ENCODE assay signal across 22 cellular contexts in genomic region chr12:108196921-108197320, GRCh38.
A peak's percentile ranks its signal among the peaks of the same experiment; 100 is the strongest.
DNase-seq lines count a peak whose midpoint lies in the region; ATAC-seq, FAIRE-seq and TF ChIP-seq lines count a peak whose summit lies in the region.
"Had no signal": no experiment of that assay in that cellular context is flagged by ENCODE, and none has a peak within 500 bp of the region (broad histone marks: within the 10 kb centered on the region; RNA-seq: fewer than 3 reads in every experiment).

No MANE protein-coding gene starts in this region.

- 13% methylated on average over 2 of the region's 2 CpGs for WGBS in K562 (ENCODE audit: insufficient coverage, low coverage, missing lambda C conversion rate)

- no peak for TF ChIP-seq CTCF in K562 (IDR thresholded peaks at IDR 0.05 in 2 of 3, conservative IDR thresholded peaks at IDR 0.05 in 1 of 3; ENCODE audit: insufficient read depth in 2 of 3, low read depth in 1 of 3, low read length in 3 of 3)

- no peak for TF ChIP-seq POLR2A in K562 (conservative IDR thresholded peaks at IDR 0.05)

- no peak for TF ChIP-seq EP300 in K562 (IDR thresholded peaks at IDR 0.05; ENCODE audit: low read length)

- H2AFZ ChIP-seq in K562 (ENCODE audit: low read depth, low read length): no peak overlapping the region

- no peak overlapping the region for H3K4me3 ChIP-seq in K562
- H3K4me3 ChIP-seq: BLaER1 treated with 17β-estradiol and CSF1 and Interleukin-3, amounts not matched to agents 10 nM and 100 nM; GM12878 had no signal

- POLR2A ChIA-PET in K562 (lab: Yijun Ruan, JAX): no interaction called here

- H3K9me3 ChIP-seq in K562 (replicated peaks; ENCODE audit: control insufficient read depth, insufficient read depth, low read depth, low read length): no peaks in the 10 kb centered on the region
- H3K9me3 ChIP-seq: BLaER1 treated with 17β-estradiol and CSF1 and Interleukin-3, amounts not matched to agents 10 nM and 100 nM; Caco-2 had no signal

- in situ Hi-C loops in G401 (cut with HindIII; ENCODE audit: low sequenced_read_pairs) (loop anchor here (5.0 kb wide), 1 partner anchor 35 kb away; no protein-coding TSS in a partner anchor), K562 (cut with MboI) (loop anchor here (5.0 kb wide), 1 partner anchor 100 kb away; no protein-coding TSS in a partner anchor)

- no peak for TF ChIP-seq RAD21 in K562 (CRISPR knock-in tag; conservative IDR thresholded peaks at IDR 0.05 in 1 of 2, IDR thresholded peaks at IDR 0.05 in 1 of 2)

- no peaks in the 10 kb centered on the region; the same call in 2 of the 3 replicates for H3K36me3 ChIP-seq in K562 (ENCODE audit: control insufficient read depth, insufficient read depth, low read length)
- H3K36me3 ChIP-seq: BLaER1 treated with 17β-estradiol and CSF1 and Interleukin-3, amounts not matched to agents 10 nM and 100 nM had no signal

- no TSS peak for BruUV-seq in K562 (replicated peaks; lab: Mats Ljungman, UMichigan)

- ATAC-seq in K562: no peak
- ATAC-seq: CD8-positive, alpha-beta T cell; GM12878 had no signal

- H3K9me1 ChIP-seq in K562 (ENCODE audit: control insufficient read depth, insufficient read depth, low read length): no peaks in the 10 kb centered on the region

- no peaks in the 10 kb centered on the region for H3K79me2 ChIP-seq in K562 (ENCODE audit: control insufficient read depth, insufficient read depth, low read length)

- no peak overlapping the region for H3K27ac ChIP-seq in K562 (ENCODE audit: extremely low read depth, low read depth, low read length)
- H3K27ac ChIP-seq: BLaER1 treated with 17β-estradiol and CSF1 and Interleukin-3, amounts not matched to agents 10 nM and 100 nM; C4-2B had no signal

- H3K4me2 ChIP-seq in K562 (ENCODE audit: insufficient read depth, low read length): no peak overlapping the region
- H3K4me2 ChIP-seq: BLaER1 treated with 17β-estradiol and CSF1 and Interleukin-3, amounts not matched to agents 10 nM and 100 nM had no signal

- DNase-seq in G401 (ENCODE audit: low spot score) (peak; percentile 80), NCI-H524 (lab: John Stamatoyannopoulos, UW) (peak; percentile 52 to 82), K562 (ENCODE audit: extremely low read depth in 1 of 4, low spot score in 3 of 4) (no peak), hepatic stellate cell (ENCODE audit: low spot score) (no peak), NCI-H345 treated with DMSO at 0.1 percent for 48 hours (lab: John Stamatoyannopoulos, UW; ENCODE audit: unreplicated experiment) (no peak)
- no peak for DNase-seq in activated CD4-positive, alpha-beta T cell treated with anti-CD3 and anti-CD28 coated beads, Interleukin-2, amount 50 U/mL, for 48 hours
- DNase-seq: 8988T; ACHN; AML-193; Caco-2; Calu3; CD4-positive, alpha-beta T cell; CD8-positive, alpha-beta T cell; DMS79 treated with DMSO at 0.1 percent for 48 hours; GDM1 had no signal

- FAIRE-seq in K562 (lab: Jason Lieb, UNC): no peak
- FAIRE-seq: A204.1, D721Med, GM12878, GM12892, GM18507 had no signal

- H3K9ac ChIP-seq in K562 (ENCODE audit: insufficient read depth in 1 of 2, low read depth in 2 of 2, low read length in 2 of 2): no peak overlapping the region
- H3K9ac ChIP-seq: BLaER1 treated with 17β-estradiol and CSF1 and Interleukin-3, amounts not matched to agents 10 nM and 100 nM had no signal

- CTCF ChIA-PET in K562 (lab: Yijun Ruan, JAX; ENCODE audit: low intra/inter-chr PET ratio): no interaction called here

- H3K4me1 ChIP-seq in K562 (replicated peaks in 1 of 2; ENCODE audit: control insufficient read depth in 2 of 2, insufficient read depth in 2 of 2, low read length in 2 of 2): no peaks in the 10 kb centered on the region
- H3K4me1 ChIP-seq: Caco-2 had no signal

- no peaks in the 10 kb centered on the region; the same call in 1 of the 2 replicates for H4K20me1 ChIP-seq in K562 (replicated peaks; ENCODE audit: control insufficient read depth, insufficient read depth, low read length)

- intact Hi-C loops in K562 (cut with micrococcal nuclease): loop anchor here (2.0 kb wide), 1 partner anchor 134 kb away; no protein-coding TSS in a partner anchor

- no peaks in the 10 kb centered on the region; a peak in 1 of 5 replicates for H3K27me3 ChIP-seq in K562 (ENCODE audit: control insufficient read depth in 2 of 2, insufficient read depth in 2 of 2, low read length in 2 of 2)
- H3K27me3 ChIP-seq: BLaER1 treated with 17β-estradiol and CSF1 and Interleukin-3, amounts not matched to agents 10 nM and 100 nM had no signal

TF ChIP-seq in K562, 482 proteins besides CTCF, POLR2A, EP300 and RAD21:
- 0 out of 2 replicates have a peak, but pooled peaks have one; percentile 17 for TF ChIP-seq ADNP (tag; IDR thresholded peaks at IDR 0.05)
- TF ChIP-seq TSHZ1 (CRISPR knock-in tag; IDR thresholded peaks at IDR 0.05): no peak
- TF ChIP-seq PRDM10 (IDR thresholded peaks at IDR 0.05; ENCODE audit: partially characterized antibody): no peak
- TF ChIP-seq RBM25 (IDR thresholded peaks at IDR 0.05; ENCODE audit: low read depth, low read length, severe bottlenecking): peak; percentile 28

Comparison
In these comparisons a context has a peak if more than half of its experiments do, and no peak if none do; other contexts are left out.
1. DNase-seq: peak in G401 (single experiment) and NCI-H524 (2 of 2); none in K562 (0 of 4), hepatic stellate cell (single experiment), NCI-H345 treated with DMSO at 0.1 percent for 48 hours (single experiment) and activated CD4-positive, alpha-beta T cell treated with anti-CD3 and anti-CD28 coated beads, Interleukin-2, amount 50 U/mL, for 48 hours (0 of 2).